Comparison of ENCODE assay signal across 19 cellular contexts in the genomic region with DNA sequence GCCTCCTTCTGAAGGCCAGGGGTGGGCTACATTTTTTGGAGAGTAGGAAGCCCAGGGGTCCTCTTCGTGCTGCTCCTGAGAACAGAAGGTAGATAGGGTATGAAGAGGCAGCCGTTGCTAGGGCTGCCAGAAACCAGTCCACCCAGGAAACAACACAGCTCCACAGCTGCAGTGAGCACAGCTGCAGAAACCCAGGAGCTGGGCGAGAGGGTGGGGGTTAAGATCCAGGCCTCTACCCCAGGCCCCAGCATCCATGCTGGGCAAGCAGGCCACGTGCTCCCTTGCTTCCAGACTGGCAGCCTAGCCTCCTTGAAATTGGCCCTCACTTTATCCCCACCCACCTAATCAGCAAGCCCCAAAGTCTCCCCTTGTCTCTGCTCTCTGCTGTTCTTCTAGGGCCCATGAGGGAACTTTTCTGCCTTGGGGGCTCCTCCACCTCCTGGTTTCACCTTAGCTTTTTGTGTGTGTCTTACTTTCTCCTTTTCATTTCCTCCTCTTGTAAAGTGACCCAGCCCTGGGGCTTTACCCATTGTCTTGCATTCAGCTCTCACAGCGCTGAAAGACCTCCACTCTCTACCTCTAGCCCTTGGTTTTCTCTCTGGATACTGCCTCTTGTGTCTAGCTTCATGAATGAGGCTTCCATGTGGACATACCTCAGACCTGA. TPM values are rescaled to one million over a fixed set of nuclear protein-coding genes. Genes with fewer than 3 reads are reported as not detected.
DNase-seq lines count a peak whose midpoint lies in the region; ATAC-seq and TF ChIP-seq lines count a peak whose summit lies in the region.
"Had no signal": no experiment of that assay in that cellular context is flagged by ENCODE, and none has a peak within 500 bp of the region (broad histone marks: within the 10 kb centered on the region; RNA-seq: fewer than 3 reads in every experiment).

No MANE protein-coding gene starts in this region.

- no peak overlapping the region for H3K4me3 Mint-ChIP-seq in neural progenitor cell
- H3K4me3 Mint-ChIP-seq in naive thymus-derived CD8-positive, alpha-beta T cell = no peak overlapping the region
- H3K4me3 Mint-ChIP-seq: activated CD8-positive, alpha-beta T cell treated with anti-CD3 and anti-CD28 coated beads, Interleukin-2, amount 10 ng/mL, durations not matched to agents 7 days and 5 days; activated T-helper 17 cell treated with anti-CD3 and anti-CD28 coated beads, Interleukin-2, amount 50 U/mL, for 72 hours; CD8-positive, alpha-beta T cell; dendritic cell treated with granulocyte-macrophage colony-stimulating factor and Interleukin-4, amounts not matched to agents 40 ng/mL and 50 ng/mL, for 4 days; HFFc6 had no signal

- intact Hi-C loops in right cardiac atrium (cut with DNase I) = no loop called here

- H3K9ac ChIP-seq in neural progenitor cell = no peak overlapping the region

- H3K36me3 ChIP-seq in cardiac muscle cell = no peaks in the 10 kb centered on the region
- no peaks in the 10 kb centered on the region for H3K36me3 ChIP-seq in neural progenitor cell
- H3K36me3 ChIP-seq: ovary had no signal

- ATAC-seq in right cardiac atrium (no peak), foreskin keratinocyte (no peak), HG03439 (IDR thresholded peaks at IDR 0.05; ENCODE audit: unreplicated experiment) (no peak)
- ATAC-seq in naive thymus-derived CD8-positive, alpha-beta T cell = no peak
- ATAC-seq: activated CD8-positive, alpha-beta T cell treated with anti-CD3 and anti-CD28 coated beads, Interleukin-2, amount 10 ng/mL, durations not matched to agents 7 days and 5 days; activated T-helper 17 cell treated with anti-CD3 and anti-CD28 coated beads, Interleukin-2, amount 50 U/mL, for 72 hours; CD8-positive, alpha-beta T cell; PC-3 had no signal

- H3K4me1 Mint-ChIP-seq in neural progenitor cell = peaks cover 19% of the 10 kb centered on the region
- no peaks in the 10 kb centered on the region for H3K4me1 Mint-ChIP-seq in naive thymus-derived CD8-positive, alpha-beta T cell
- H3K4me1 Mint-ChIP-seq: activated T-helper 17 cell treated with anti-CD3 and anti-CD28 coated beads, Interleukin-2, amount 50 U/mL, for 72 hours had no signal

- peaks cover 18% of the 10 kb centered on the region for H3F3A ChIP-seq in neural progenitor cell (ENCODE audit: low read depth)

- H3K36me3 Mint-ChIP-seq in neural progenitor cell = peaks cover 9% of the 10 kb centered on the region
- no peaks in the 10 kb centered on the region for H3K36me3 Mint-ChIP-seq in naive thymus-derived CD8-positive, alpha-beta T cell
- H3K36me3 Mint-ChIP-seq: CD8-positive, alpha-beta T cell had no signal

- H3K4me3 ChIP-seq in cardiac muscle cell (no peak overlapping the region), right cardiac atrium (ENCODE audit: low read length) (no peak overlapping the region), neural progenitor cell (no peak overlapping the region)
- H3K4me3 ChIP-seq: ascending aorta, ovary had no signal

- no peaks in the 10 kb centered on the region for H3K27me3 Mint-ChIP-seq in neural progenitor cell (ENCODE audit: insufficient read depth, low read depth)
- H3K27me3 Mint-ChIP-seq in naive thymus-derived CD8-positive, alpha-beta T cell = peaks cover 0 to 4% (median 1%) of the 10 kb centered on the region in 5 donors
- H3K27me3 Mint-ChIP-seq: activated T-helper 17 cell treated with anti-CD3 and anti-CD28 coated beads, Interleukin-2, amount 50 U/mL, for 72 hours; dendritic cell treated with granulocyte-macrophage colony-stimulating factor and Interleukin-4, amounts not matched to agents 40 ng/mL and 50 ng/mL, for 4 days had no signal

- H2AFZ ChIP-seq in neural progenitor cell (replicated peaks) = no peak overlapping the region

- DNase-seq in cardiac muscle cell (ENCODE audit: low read depth in 1 of 2, low spot score in 1 of 2) = no peak
- DNase-seq in right cardiac atrium = no peak
- DNase-seq in globus pallidus (ENCODE audit: low spot score) = peak; percentile 63
- DNase-seq in neural progenitor cell (ENCODE audit: low spot score) = peak; percentile 36
- no peak for DNase-seq in NCI-H2227 (lab: John Stamatoyannopoulos, UW; ENCODE audit: unreplicated experiment)
- no peak for DNase-seq in naive thymus-derived CD8-positive, alpha-beta T cell
- DNase-seq in foreskin keratinocyte = no peak
- DNase-seq: activated CD8-positive, alpha-beta T cell treated with anti-CD3 and anti-CD28 coated beads, Interleukin-2, amount 10 ng/mL, durations not matched to agents 7 days and 5 days; CD8-positive, alpha-beta T cell; HFFc6; mammary epithelial cell; NCI-H1436 treated with DMSO at 0.1 percent for 48 hours; NCI-H510A; ovary; PC-3 had no signal

- POLR2A ChIA-PET in naive thymus-derived CD8-positive, alpha-beta T cell (lab: Charles Lee) = no interaction called here

- H3K27ac Mint-ChIP-seq in neural progenitor cell = peak overlapping the region; percentile 41
- no peak overlapping the region for H3K27ac Mint-ChIP-seq in naive thymus-derived CD8-positive, alpha-beta T cell
- H3K27ac Mint-ChIP-seq: activated CD8-positive, alpha-beta T cell treated with anti-CD3 and anti-CD28 coated beads, Interleukin-2, amount 10 ng/mL, durations not matched to agents 7 days and 5 days; activated T-helper 17 cell treated with anti-CD3 and anti-CD28 coated beads, Interleukin-2, amount 50 U/mL, for 72 hours; CD8-positive, alpha-beta T cell; dendritic cell treated with granulocyte-macrophage colony-stimulating factor and Interleukin-4, amounts not matched to agents 40 ng/mL and 50 ng/mL, for 4 days; HFFc6 had no signal

- 79% methylated on average over 5 of the region's 5 CpGs for WGBS in right cardiac atrium

- H3K27ac ChIP-seq in cardiac muscle cell (peak overlapping the region; percentile 57), right cardiac atrium (ENCODE audit: low read length) (no peak overlapping the region), neural progenitor cell (peak overlapping the region; percentile 70), foreskin keratinocyte (no peak overlapping the region)
- H3K27ac ChIP-seq: ascending aorta, ovary had no signal

- H3K4me1 ChIP-seq in cardiac muscle cell (ENCODE audit: low read depth) = peaks cover 10% of the 10 kb centered on the region
- no peaks in the 10 kb centered on the region for H3K4me1 ChIP-seq in right cardiac atrium (ENCODE audit: control insufficient read depth, insufficient read depth, low read length)
- H3K4me1 ChIP-seq in neural progenitor cell = peaks cover 24% of the 10 kb centered on the region
- H3K4me1 ChIP-seq in foreskin keratinocyte = no peaks in the 10 kb centered on the region
- H3K4me1 ChIP-seq: ascending aorta had no signal

- H3K9me3 Mint-ChIP-seq in neural progenitor cell = peaks cover 3% of the 10 kb centered on the region
- no peaks in the 10 kb centered on the region for H3K9me3 Mint-ChIP-seq in naive thymus-derived CD8-positive, alpha-beta T cell
- H3K9me3 Mint-ChIP-seq: activated T-helper 17 cell treated with anti-CD3 and anti-CD28 coated beads, Interleukin-2, amount 50 U/mL, for 72 hours; CD8-positive, alpha-beta T cell; dendritic cell treated with granulocyte-macrophage colony-stimulating factor and Interleukin-4, amounts not matched to agents 40 ng/mL and 50 ng/mL, for 4 days; HFFc6 had no signal

- H3K27me3 ChIP-seq in cardiac muscle cell (no peaks in the 10 kb centered on the region), right cardiac atrium (ENCODE audit: control insufficient read depth, insufficient read depth) (no peaks in the 10 kb centered on the region), neural progenitor cell (no peaks in the 10 kb centered on the region), foreskin keratinocyte (no peaks in the 10 kb centered on the region)
- H3K27me3 ChIP-seq: ascending aorta, ovary had no signal

- H3K79me2 ChIP-seq in neural progenitor cell (ENCODE audit: low read depth) = peaks cover 16% of the 10 kb centered on the region

- TF ChIP-seq CTCF in cardiac muscle cell (IDR thresholded peaks at IDR 0.05; ENCODE audit: low read depth, low read length) = no peak
- no peak for TF ChIP-seq CTCF in neural progenitor cell (IDR thresholded peaks at IDR 0.05)
- TF ChIP-seq CTCF in foreskin keratinocyte (conservative IDR thresholded peaks at IDR 0.05) = no peak

- H4K20me1 ChIP-seq in neural progenitor cell (ENCODE audit: low read depth) = peaks cover 14% of the 10 kb centered on the region

- peak overlapping the region; percentile 35 for H3K4me2 ChIP-seq in neural progenitor cell

- H3K9me3 ChIP-seq in cardiac muscle cell (ENCODE audit: low read depth) = no peaks in the 10 kb centered on the region
- H3K9me3 ChIP-seq in right cardiac atrium (ENCODE audit: control insufficient read depth, low read length) = no peaks in the 10 kb centered on the region
- no peaks in the 10 kb centered on the region for H3K9me3 ChIP-seq in neural progenitor cell (ENCODE audit: low read depth)
- H3K9me3 ChIP-seq: ascending aorta, ovary had no signal

RNA-seq across cellular contexts. Expression of a gene that starts 30.7 kb away (rescaled TPM):
- total RNA-seq in cardiac muscle cell (6.5 and 9.5 TPM in 2 replicates), right cardiac atrium (10 to 100 TPM in 3 of 4 donors, 1 to 10 TPM in 1; 8.8 to 18.0 (median 13.1) TPM), neural progenitor cell (ENCODE audit: low replicate concordance) (36.7 and 51.7 TPM in 2 replicates), foreskin keratinocyte (0.67 and 0.99 TPM in 2 replicates)
- polyA plus RNA-seq in cardiac muscle cell (4.9 and 7.5 TPM in 2 replicates), right cardiac atrium (5.9 TPM), foreskin keratinocyte (0.32 and 0.37 TPM in 2 replicates)
- 1 to 10 TPM; 2.8 to 3.5 TPM for total RNA-seq in naive thymus-derived CD8-positive, alpha-beta T cell
- under 1 TPM in 1 of 3 donors, not detected in 2; 0.25 TPM for polyA plus RNA-seq in naive thymus-derived CD8-positive, alpha-beta T cell

RNA-seq across cellular contexts. Expression of a gene that starts 57.0 kb away (rescaled TPM):
- total RNA-seq in cardiac muscle cell (1.4 and 1.9 TPM in 2 replicates), right cardiac atrium (under 1 TPM in 1 of 4 donors, not detected in 3; 0.79 TPM), neural progenitor cell (ENCODE audit: low replicate concordance) (1.6 and 3.7 TPM in 2 replicates), foreskin keratinocyte (not detected in 2 replicates)
- polyA plus RNA-seq in cardiac muscle cell (0.68 and 2.7 TPM in 2 replicates), right cardiac atrium (not detected), foreskin keratinocyte (0.04 TPM in 1 of 2 replicates, not detected in the other)
- not detected for total RNA-seq in naive thymus-derived CD8-positive, alpha-beta T cell
- not detected for polyA plus RNA-seq in naive thymus-derived CD8-positive, alpha-beta T cell
- total RNA-seq: activated CD8-positive, alpha-beta T cell treated with anti-CD3 and anti-CD28 coated beads, Interleukin-2, amount 10 ng/mL, durations not matched to agents 7 days and 5 days; activated T-helper 17 cell treated with anti-CD3 and anti-CD28 coated beads, Interleukin-2, amount 50 U/mL, for 72 hours; CD8-positive, alpha-beta T cell; HFFc6; mammary epithelial cell; PC-3 had no signal
- polyA plus RNA-seq: mammary epithelial cell had no signal

Comparison
In these comparisons a context has a peak if more than half of its experiments do, and no peak if none do; other contexts are left out.
1. H3K27ac ChIP-seq: peak in cardiac muscle cell (single experiment) and neural progenitor cell (single experiment); none in right cardiac atrium (single experiment) and foreskin keratinocyte (single experiment).
2. DNase-seq: peak in globus pallidus (single experiment) and neural progenitor cell (single experiment); none in cardiac muscle cell (0 of 2), right cardiac atrium (0 of 3), NCI-H2227 (single experiment), naive thymus-derived CD8-positive, alpha-beta T cell (0 of 10) and foreskin keratinocyte (0 of 2).